ENCODE assay signal across 20 cellular contexts in the genomic region with DNA sequence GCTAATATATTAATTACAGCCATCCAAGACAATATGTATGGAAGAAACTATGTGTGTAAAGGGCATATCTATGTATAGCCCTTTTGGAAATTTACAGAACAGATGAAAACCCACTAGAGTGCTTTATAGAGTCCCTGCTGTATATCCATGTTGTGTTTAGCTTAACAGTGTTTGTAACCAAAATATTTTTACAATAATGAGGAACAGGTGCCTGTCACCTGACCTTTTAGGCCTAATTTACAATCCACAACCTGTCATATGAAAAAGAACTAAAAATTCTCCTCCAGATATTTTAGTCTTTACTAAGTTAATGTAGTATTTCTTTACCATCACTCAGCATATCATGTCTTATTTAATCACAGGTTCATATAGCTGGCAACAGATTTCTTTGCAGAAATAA. TPM values are rescaled to one million over a fixed set of nuclear protein-coding genes. Genes with fewer than 3 reads are reported as not detected.
DNase-seq lines count a peak whose midpoint lies in the region; ATAC-seq and TF ChIP-seq lines count a peak whose summit lies in the region.
"Had no signal": no experiment of that assay in that cellular context is flagged by ENCODE, and none has a peak within 500 bp of the region (broad histone marks: within the 10 kb centered on the region; RNA-seq: fewer than 3 reads in every experiment).

No MANE protein-coding gene starts in this region.

- no peak overlapping the region for H3K27ac Mint-ChIP-seq in IgD-negative memory B cell
- peak overlapping the region; percentile 85 to 86 for H3K27ac Mint-ChIP-seq in activated naive CD4-positive, alpha-beta T cell treated with anti-CD3 and anti-CD28 coated beads, Interleukin-2, amount 50 U/mL, for 72 hours
- H3K27ac Mint-ChIP-seq in natural killer cell treated with Interleukin-12 subunit alpha and Interleukin-12 subunit beta and Interleukin-15 and Interleukin-18, amount 100 ng/mL, for 72 hours: peak overlapping the region; percentile 56 to 80

- H3K4me1 ChIP-seq in left ventricle myocardium inferior: peaks cover 27% of the 10 kb centered on the region
- peaks cover 11% of the 10 kb centered on the region for H3K4me1 ChIP-seq in foreskin keratinocyte

- H3K4me1 Mint-ChIP-seq in activated T-cell treated with anti-CD3 and anti-CD28 coated beads, Interleukin-2, amount 50 U/mL, for 4 hours (ENCODE audit: low read depth): peaks cover 44% of the 10 kb centered on the region
- H3K4me1 Mint-ChIP-seq in IgD-negative memory B cell: peaks cover 22 to 51% (median 25%) of the 10 kb centered on the region in 3 donors
- peaks cover 30 to 62% of the 10 kb centered on the region in 2 donors for H3K4me1 Mint-ChIP-seq in natural killer cell treated with Interleukin-12 subunit alpha and Interleukin-12 subunit beta and Interleukin-15 and Interleukin-18, amount 100 ng/mL, for 72 hours (ENCODE audit: low read depth in 2 of 2)

- no peaks in the 10 kb centered on the region for H3K9me3 ChIP-seq in left ventricle myocardium inferior (replicated peaks)
- H3K9me3 ChIP-seq: ascending aorta, heart left ventricle, right atrium auricular region, tibial artery had no signal

- H3K36me3 ChIP-seq in left ventricle myocardium inferior: no peaks in the 10 kb centered on the region
- H3K36me3 ChIP-seq: ascending aorta, heart left ventricle, right atrium auricular region, tibial artery had no signal

- ATAC-seq in activated T-cell treated with anti-CD3 and anti-CD28 coated beads, Interleukin-2, amount 50 U/mL, for 4 hours: no peak
- no peak for ATAC-seq in activated naive CD4-positive, alpha-beta T cell treated with anti-CD3 and anti-CD28 coated beads, Interleukin-2, amount 50 U/mL, for 72 hours
- no peak for ATAC-seq in natural killer cell treated with Interleukin-12 subunit alpha and Interleukin-12 subunit beta and Interleukin-15 and Interleukin-18, amount 100 ng/mL, for 72 hours
- ATAC-seq in foreskin keratinocyte: no peak
- no peak for ATAC-seq in HG02678 (IDR thresholded peaks at IDR 0.05; ENCODE audit: unreplicated experiment)
- ATAC-seq: heart left ventricle had no signal

- no peak for DNase-seq in activated T-cell treated with anti-CD3 and anti-CD28 coated beads, Interleukin-2, amount 50 U/mL, for 4 hours
- DNase-seq in activated T-cell treated with anti-CD3 and anti-CD28 coated beads for 4 hours (no peak), left ventricle myocardium inferior (no peak), foreskin keratinocyte (no peak)
- DNase-seq in activated naive CD4-positive, alpha-beta T cell treated with anti-CD3 and anti-CD28 coated beads, Interleukin-2, amount 50 U/mL, for 72 hours (ENCODE audit: low spot score in 2 of 2): no peak
- no peak for DNase-seq in natural killer cell treated with Interleukin-12 subunit alpha and Interleukin-12 subunit beta and Interleukin-15 and Interleukin-18, amount 100 ng/mL, for 72 hours (ENCODE audit: low spot score)
- DNase-seq: activated CD4-positive, alpha-beta T cell treated with anti-CD3 and anti-CD28 coated beads for 4 hours; DMS79 treated with DMSO at 0.1 percent for 48 hours; HCEC 1CT; heart left ventricle; MM.1S; NCI-H1436 treated with DMSO at 0.1 percent for 48 hours; NCI-H2171; NCI-H748 treated with DMSO at 0.1 percent for 48 hours; tibial artery had no signal

- intact Hi-C loops in left ventricle myocardium inferior (cut with micrococcal nuclease): no loop called here

- H3K4me3 ChIP-seq in left ventricle myocardium inferior: no peak overlapping the region
- H3K4me3 ChIP-seq: ascending aorta, heart left ventricle, right atrium auricular region, tibial artery had no signal

- H3K27ac ChIP-seq in left ventricle myocardium inferior (replicated peaks): no peak overlapping the region
- no peak overlapping the region for H3K27ac ChIP-seq in foreskin keratinocyte
- H3K27ac ChIP-seq: ascending aorta, heart left ventricle, HL-60, right atrium auricular region, tibial artery had no signal

- no peaks in the 10 kb centered on the region for H3K9me3 Mint-ChIP-seq in activated T-cell treated with anti-CD3 and anti-CD28 coated beads, Interleukin-2, amount 50 U/mL, for 4 hours
- H3K9me3 Mint-ChIP-seq in IgD-negative memory B cell: no peaks in the 10 kb centered on the region
- no peaks in the 10 kb centered on the region for H3K9me3 Mint-ChIP-seq in activated naive CD4-positive, alpha-beta T cell treated with anti-CD3 and anti-CD28 coated beads, Interleukin-2, amount 50 U/mL, for 72 hours
- no peaks in the 10 kb centered on the region for H3K9me3 Mint-ChIP-seq in natural killer cell treated with Interleukin-12 subunit alpha and Interleukin-12 subunit beta and Interleukin-15 and Interleukin-18, amount 100 ng/mL, for 72 hours

- H3K4me3 Mint-ChIP-seq in activated T-cell treated with anti-CD3 and anti-CD28 coated beads, Interleukin-2, amount 50 U/mL, for 4 hours: peak overlapping the region; percentile 73
- peak overlapping the region in 3 of 4 donors; percentile 4 to 80 (median 79) for H3K4me3 Mint-ChIP-seq in IgD-negative memory B cell
- H3K4me3 Mint-ChIP-seq in natural killer cell treated with Interleukin-12 subunit alpha and Interleukin-12 subunit beta and Interleukin-15 and Interleukin-18, amount 100 ng/mL, for 72 hours: peak overlapping the region; percentile 95

- H3K27me3 ChIP-seq in left ventricle myocardium inferior (ENCODE audit: low read depth) (peaks cover 68% of the 10 kb centered on the region), foreskin keratinocyte (peaks cover 33% of the 10 kb centered on the region)
- H3K27me3 ChIP-seq: ascending aorta, right atrium auricular region had no signal

- peaks cover 18% of the 10 kb centered on the region for H3K36me3 Mint-ChIP-seq in activated T-cell treated with anti-CD3 and anti-CD28 coated beads, Interleukin-2, amount 50 U/mL, for 4 hours (ENCODE audit: insufficient read depth)
- no peaks in the 10 kb centered on the region for H3K36me3 Mint-ChIP-seq in IgD-negative memory B cell
- peaks cover 63 to 76% of the 10 kb centered on the region in 2 donors for H3K36me3 Mint-ChIP-seq in activated naive CD4-positive, alpha-beta T cell treated with anti-CD3 and anti-CD28 coated beads, Interleukin-2, amount 50 U/mL, for 72 hours
- peaks cover 34% of the 10 kb centered on the region for H3K36me3 Mint-ChIP-seq in natural killer cell treated with Interleukin-12 subunit alpha and Interleukin-12 subunit beta and Interleukin-15 and Interleukin-18, amount 100 ng/mL, for 72 hours

- TF ChIP-seq CTCF in left ventricle myocardium inferior (IDR thresholded peaks at IDR 0.05; ENCODE audit: borderline replicate concordance) (no peak), foreskin keratinocyte (conservative IDR thresholded peaks at IDR 0.05) (no peak)

- no peaks in the 10 kb centered on the region for H3K27me3 Mint-ChIP-seq in activated T-cell treated with anti-CD3 and anti-CD28 coated beads, Interleukin-2, amount 50 U/mL, for 4 hours (ENCODE audit: low read depth)
- H3K27me3 Mint-ChIP-seq in IgD-negative memory B cell: peaks cover 14% of the 10 kb centered on the region
- H3K27me3 Mint-ChIP-seq in natural killer cell treated with Interleukin-12 subunit alpha and Interleukin-12 subunit beta and Interleukin-15 and Interleukin-18, amount 100 ng/mL, for 72 hours: no peaks in the 10 kb centered on the region

RNA-seq across cellular contexts. Expression of a gene that starts 16.4 kb away (rescaled TPM):
- total RNA-seq in activated T-cell treated with anti-CD3 and anti-CD28 coated beads, Interleukin-2, amount 50 U/mL, for 4 hours: 100 to 1,000 TPM; 209 to 239 (median 228) TPM
- polyA plus RNA-seq in IgD-negative memory B cell (11.5 TPM), foreskin keratinocyte (1.2 and 1.4 TPM in 2 replicates)
- 100 to 1,000 TPM; 279 to 444 TPM for total RNA-seq in activated naive CD4-positive, alpha-beta T cell treated with anti-CD3 and anti-CD28 coated beads, Interleukin-2, amount 50 U/mL, for 72 hours
- 100 to 1,000 TPM; 401 to 512 TPM for total RNA-seq in natural killer cell treated with Interleukin-12 subunit alpha and Interleukin-12 subunit beta and Interleukin-15 and Interleukin-18, amount 100 ng/mL, for 72 hours
- total RNA-seq in left ventricle myocardium inferior (44.3 TPM), foreskin keratinocyte (4.0 and 5.4 TPM in 2 replicates)

Comparison
In these comparisons a context has a peak if more than half of its experiments do, and no peak if none do; other contexts are left out.
1. H3K27ac Mint-ChIP-seq: peak in activated naive CD4-positive, alpha-beta T cell treated with anti-CD3 and anti-CD28 coated beads, Interleukin-2, amount 50 U/mL, for 72 hours (2 of 2) and natural killer cell treated with Interleukin-12 subunit alpha and Interleukin-12 subunit beta and Interleukin-15 and Interleukin-18, amount 100 ng/mL, for 72 hours (2 of 2); none in IgD-negative memory B cell (0 of 3).
2. Peak in every context shown above with its lines, with median percentiles within 50 percentile points of each other: H3K4me3 Mint-ChIP-seq.